ENCODE assay signal across 8 cellular contexts in genomic region chr19:1507763-1508506, GRCh38. TPM values are rescaled to one million over a fixed set of nuclear protein-coding genes. Genes with fewer than 3 reads are reported as not detected.
DNase-seq lines count a peak whose midpoint lies in the region; ATAC-seq and TF ChIP-seq lines count a peak whose summit lies in the region.

No MANE protein-coding gene starts in this region.

- CTCF ChIA-PET in Panc1 (lab: Charles Lee) = no interaction called here

- H3K36me3 ChIP-seq in Panc1 (ENCODE audit: control insufficient read depth, insufficient read depth, low read length) = peaks cover 2% of the 10 kb centered on the region; the same call in 1 of the 2 replicates
- no peaks in the 10 kb centered on the region for H3K36me3 ChIP-seq in esophagus (ENCODE audit: control insufficient read depth in 2 of 2, insufficient read depth in 2 of 2, low read length in 1 of 2)
- no peaks in the 10 kb centered on the region for H3K36me3 ChIP-seq in mucosa of descending colon (ENCODE audit: low read depth)

- H3K4me1 ChIP-seq in Panc1 (ENCODE audit: control insufficient read depth, insufficient read depth, low read length) (no peaks in the 10 kb centered on the region), esophagus (ENCODE audit: control insufficient read depth in 2 of 2, insufficient read depth in 2 of 2, low read length in 1 of 2) (peaks cover 11 to 33% of the 10 kb centered on the region in 2 donors), mucosa of descending colon (ENCODE audit: low read depth) (peaks cover 9% of the 10 kb centered on the region)

- no peak overlapping the region for H3K27ac ChIP-seq in Panc1 (ENCODE audit: low read length)
- H3K27ac ChIP-seq in esophagus (ENCODE audit: low read depth in 2 of 2, low read length in 1 of 2) = peak overlapping the region; percentile 75 to 88

- TF ChIP-seq CTCF in Panc1 (IDR thresholded peaks at IDR 0.05) (no peak), mucosa of descending colon (IDR thresholded peaks at IDR 0.05) (no peak)

- ATAC-seq in Panc1 (peak; percentile 84), mucosa of descending colon (peak; percentile 92), HG03280 (IDR thresholded peaks at IDR 0.05; ENCODE audit: unreplicated experiment) (no peak)

- in situ Hi-C loops in Panc1 (cut with HindIII; ENCODE audit: low pct_unique_long_range_greater_than_20kb, low sequenced_read_pairs) = no loop called here

- POLR2A ChIA-PET in Panc1 (lab: Charles Lee) = no interaction called here

- no TSS peak for BruUV-seq in Panc1 (replicated peaks; lab: Mats Ljungman, UMichigan)

- H3K27me3 ChIP-seq in Panc1 (ENCODE audit: control insufficient read depth, insufficient read depth, low read length) (no peaks in the 10 kb centered on the region), esophagus (ENCODE audit: control insufficient read depth in 1 of 2, insufficient read depth in 2 of 2, low read length in 2 of 2) (peaks cover 0 to under 1% of the 10 kb centered on the region in 2 donors)

- H3K9me3 ChIP-seq in Panc1 (ENCODE audit: control insufficient read depth, insufficient read depth, low read depth, low read length) = no peaks in the 10 kb centered on the region
- no peaks in the 10 kb centered on the region for H3K9me3 ChIP-seq in esophagus (ENCODE audit: control insufficient read depth in 2 of 2, insufficient read depth in 1 of 2, low read depth in 1 of 2, low read length in 1 of 2)
- H3K9me3 ChIP-seq in mucosa of descending colon = no peaks in the 10 kb centered on the region

- peak overlapping the region; percentile 60 for H3K4me3 ChIP-seq in Jurkat, Clone E6-1 (ENCODE audit: low read length)
- H3K4me3 ChIP-seq in Panc1 (ENCODE audit: low read depth in 2 of 2, low read length in 2 of 2) (peak overlapping the region; percentile 35 to 39), esophagus (ENCODE audit: low read depth in 1 of 2, low read length in 2 of 2) (peak overlapping the region in 1 of 2 donors; percentile 34), mucosa of descending colon (peak overlapping the region; percentile 1)

- WGBS in esophagus, 2 donors = 1 to 2% methylated on average over 39 to 46 of the region's 46 CpGs

- intact Hi-C loops in Panc1 (cut with micrococcal nuclease; ENCODE audit: unreplicated experiment) (no loop called here), mucosa of descending colon (cut with DNase I, micrococcal nuclease) (no loop called here)

- DNase-seq in DMS114 treated with DMSO at 0.1 percent for 48 hours (lab: John Stamatoyannopoulos, UW; ENCODE audit: unreplicated experiment) (peak; percentile 60), Panc1 (ENCODE audit: low read depth, low spot score) (peak; percentile 58), mucosa of descending colon (peak; percentile 91 to 94 (median 91))
- DNase-seq in Jurkat, Clone E6-1 (ENCODE audit: low read depth, low spot score) = peak; percentile 95
- peak; percentile 93 to 94 for DNase-seq in activated T-cell treated with anti-CD3 and anti-CD28 coated beads, Interleukin-2, amount 50 U/mL, for 48 hours
- DNase-seq in stimulated activated CD8-positive, alpha-beta memory T cell treated with anti-CD3 and anti-CD28 coated beads, Interleukin-15, amount 100 ng/mL, for 48 hours (ENCODE audit: low read depth in 2 of 2) = peak; percentile 79 to 86

RNA-seq across cellular contexts. Expression of gene ADAMTSL5, which starts 4.9 kb away (rescaled TPM):
- 11.0 TPM for polyA plus RNA-seq in Jurkat, Clone E6-1 (2012; ENCODE audit: insufficient read depth, insufficient read length)
- total RNA-seq in Panc1 (2021; ENCODE audit: unreplicated experiment) (20.6 TPM), mucosa of descending colon (1 to 10 TPM; 2.7 to 3.5 (median 3.3) TPM)
- 36.6 TPM for polyA plus RNA-seq in Panc1 (2012; ENCODE audit: insufficient read length)
- 10 to 100 TPM; 10.9 to 13.0 TPM for polyA plus RNA-seq in esophagus

RNA-seq across cellular contexts. Expression of gene PLK5, which starts 15.9 kb away (rescaled TPM):
- not detected for polyA plus RNA-seq in Jurkat, Clone E6-1 (2012; ENCODE audit: insufficient read depth, insufficient read length)
- total RNA-seq in Panc1 (2021; ENCODE audit: unreplicated experiment) (not detected), mucosa of descending colon (under 1 TPM in 1 of 3 donors, not detected in 2; 0.16 TPM)
- not detected for polyA plus RNA-seq in Panc1 (2012; ENCODE audit: insufficient read length)
- polyA plus RNA-seq in esophagus = under 1 TPM; 0.13 to 0.53 TPM

RNA-seq across cellular contexts. Expression of gene REEP6, which starts 17.0 kb away (rescaled TPM):
- 10.0 TPM for polyA plus RNA-seq in Jurkat, Clone E6-1 (2012; ENCODE audit: insufficient read depth, insufficient read length)
- total RNA-seq in Panc1 (2021; ENCODE audit: unreplicated experiment) (9.2 TPM), mucosa of descending colon (1 to 10 TPM; 2.0 to 5.1 (median 4.5) TPM)
- 15.8 TPM for polyA plus RNA-seq in Panc1 (2012; ENCODE audit: insufficient read length)
- 10 to 100 TPM; 10.1 to 14.4 TPM for polyA plus RNA-seq in esophagus

RNA-seq across cellular contexts. Expression of gene PCSK4, which starts 17.8 kb away (rescaled TPM):
- 6.6 TPM for polyA plus RNA-seq in Jurkat, Clone E6-1 (2012; ENCODE audit: insufficient read depth, insufficient read length)
- 9.9 TPM for total RNA-seq in Panc1 (2021; ENCODE audit: unreplicated experiment)
- 13.5 TPM for polyA plus RNA-seq in Panc1 (2012; ENCODE audit: insufficient read length)
- 1 to 10 TPM; 1.9 to 4.0 TPM for polyA plus RNA-seq in esophagus
- total RNA-seq in mucosa of descending colon = 1 to 10 TPM; 3.3 to 7.5 (median 4.9) TPM

RNA-seq across cellular contexts. Expression of gene C19orf25, which starts 28.9 kb away (rescaled TPM):
- 34.7 TPM for polyA plus RNA-seq in Jurkat, Clone E6-1 (2012; ENCODE audit: insufficient read depth, insufficient read length)
- total RNA-seq in Panc1 (2021; ENCODE audit: unreplicated experiment) (34.7 TPM), mucosa of descending colon (10 to 100 TPM; 36.7 to 48.9 (median 38.1) TPM)
- polyA plus RNA-seq in Panc1 (2012; ENCODE audit: insufficient read length) = 31.1 TPM
- polyA plus RNA-seq in esophagus = 10 to 100 TPM; 17.8 to 28.1 TPM
